2 cellular contexts compared by ENCODE assay signal in the genomic region with DNA sequence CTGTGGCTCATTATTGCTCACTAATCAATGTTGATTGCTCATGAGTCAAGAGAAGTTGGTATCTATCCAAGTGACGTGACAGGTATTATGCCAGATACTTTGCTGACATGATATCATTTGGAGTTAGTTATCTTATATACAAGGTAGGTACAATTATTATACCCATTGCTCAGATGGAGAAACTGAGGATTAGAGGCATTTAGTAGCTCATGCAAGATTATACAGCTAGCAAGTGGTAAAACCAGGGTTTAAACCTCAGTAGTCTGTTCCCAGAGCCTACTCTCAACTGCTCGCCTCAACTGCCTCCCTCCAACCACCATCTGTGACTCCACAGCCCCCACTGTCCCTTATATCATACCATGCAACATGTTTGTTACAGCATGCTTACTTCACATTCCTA.
TF ChIP-seq lines count a peak whose summit lies in the region.

No MANE protein-coding gene starts in this region.

TF ChIP-seq in HepG2, 621 proteins besides CTCF, POLR2A, EP300 and RAD21:
- TF ChIP-seq ZNF629 (CRISPR knock-in tag; conservative IDR thresholded peaks at IDR 0.05) (peak; percentile 85), RARG (CRISPR knock-in tag; IDR thresholded peaks at IDR 0.05; ENCODE audit: low read depth) (no peak), ZNF24 (IDR thresholded peaks at IDR 0.05) (no peak), ZKSCAN8 (CRISPR knock-in tag; IDR thresholded peaks at IDR 0.05; ENCODE audit: borderline replicate concordance) (no peak)
- TF ChIP-seq, protein P1, sequence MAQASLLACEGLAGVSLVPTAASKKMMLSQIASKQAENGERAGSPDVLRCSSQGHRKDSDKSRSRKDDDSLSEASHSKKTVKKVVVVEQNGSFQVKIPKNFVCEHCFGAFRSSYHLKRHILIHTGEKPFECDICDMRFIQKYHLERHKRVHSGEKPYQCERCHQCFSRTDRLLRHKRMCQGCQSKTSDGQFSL (CRISPR knock-in tag; IDR thresholded peaks at IDR 0.05), result no peak

TF ChIP-seq in H1, 55 proteins besides CTCF, POLR2A, EP300 and RAD21:
- no peak for TF ChIP-seq CHD1 (IDR thresholded peaks at IDR 0.05; ENCODE audit: low read depth, low read length)
- TF ChIP-seq BACH1 (IDR thresholded peaks at IDR 0.05; ENCODE audit: low read length), result no peak
- no peak for TF ChIP-seq TAF1 (IDR thresholded peaks at IDR 0.05; ENCODE audit: low read depth, low read length)
- no peak for TF ChIP-seq MAFK (IDR thresholded peaks at IDR 0.05; ENCODE audit: low read depth, low read length)
- TF ChIP-seq TAF7 (optimal IDR thresholded peaks at IDR 0.05; ENCODE audit: borderline replicate concordance, low read depth, low read length), result no peak
- TF ChIP-seq BCL11A (IDR thresholded peaks at IDR 0.05; ENCODE audit: low read depth in 2 of 2, low read length in 2 of 2), result no peak
- TF ChIP-seq, protein P2, sequence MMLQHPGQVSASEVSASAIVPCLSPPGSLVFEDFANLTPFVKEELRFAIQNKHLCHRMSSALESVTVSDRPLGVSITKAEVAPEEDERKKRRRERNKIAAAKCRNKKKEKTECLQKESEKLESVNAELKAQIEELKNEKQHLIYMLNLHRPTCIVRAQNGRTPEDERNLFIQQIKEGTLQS (IDR thresholded peaks at IDR 0.05; ENCODE audit: insufficient read depth, low read depth, low read length), result no peak
- peak; percentile 91 for TF ChIP-seq KDM1A (IDR thresholded peaks at IDR 0.05; ENCODE audit: borderline replicate concordance, low read length)
- TF ChIP-seq, protein P3, sequence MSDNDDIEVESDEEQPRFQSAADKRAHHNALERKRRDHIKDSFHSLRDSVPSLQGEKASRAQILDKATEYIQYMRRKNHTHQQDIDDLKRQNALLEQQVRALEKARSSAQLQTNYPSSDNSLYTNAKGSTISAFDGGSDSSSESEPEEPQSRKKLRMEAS (IDR thresholded peaks at IDR 0.05), result no peak
- TF ChIP-seq HDAC2 (IDR thresholded peaks at IDR 0.05; ENCODE audit: borderline replicate concordance in 1 of 2, low read depth in 2 of 2, low read length in 2 of 2), result 0 out of 4 replicates have a peak, but pooled peaks of 1 of the 2 experiments have one; percentile 51
- TF ChIP-seq KDM4A (IDR thresholded peaks at IDR 0.05; ENCODE audit: low read depth, low read length, severe bottlenecking), result no peak
- TF ChIP-seq SUZ12 (IDR thresholded peaks at IDR 0.05; ENCODE audit: low read length), result no peak
- TF ChIP-seq KDM5A (IDR thresholded peaks at IDR 0.05; ENCODE audit: low read length), result no peak
